25 cellular contexts compared by ENCODE assay signal in the genomic region with DNA sequence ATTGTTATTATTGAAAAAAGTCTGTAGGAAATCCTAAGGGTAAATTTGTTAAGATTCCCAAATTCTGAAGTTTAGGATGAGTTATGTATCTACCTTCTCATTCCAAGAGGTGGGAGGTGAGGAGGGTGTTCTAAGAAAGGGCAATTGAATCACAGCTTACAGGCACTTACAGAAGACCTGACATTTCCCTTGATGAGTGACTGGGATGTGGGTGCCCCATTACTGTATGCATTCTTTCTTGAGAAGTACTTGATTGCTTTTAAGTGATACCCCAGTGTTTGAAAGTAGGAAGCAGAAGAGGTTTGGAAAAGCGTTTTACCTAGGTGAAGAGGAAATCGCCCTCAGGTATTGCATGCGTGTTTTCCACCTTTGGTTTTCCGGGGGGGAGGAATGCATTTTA.
DNase-seq lines count a peak whose midpoint lies in the region; ATAC-seq, FAIRE-seq and TF ChIP-seq lines count a peak whose summit lies in the region.
"Had no signal": no experiment of that assay in that cellular context is flagged by ENCODE, and none has a peak within 500 bp of the region (broad histone marks: within the 10 kb centered on the region; RNA-seq: fewer than 3 reads in every experiment).

No MANE protein-coding gene starts in this region.

- H3K79me2 ChIP-seq in OCI-LY3 (ENCODE audit: low read length) (no peaks in the 10 kb centered on the region), K562 (ENCODE audit: control insufficient read depth, insufficient read depth, low read length) (no peaks in the 10 kb centered on the region)

- H3K9me1 ChIP-seq in K562 (ENCODE audit: control insufficient read depth, insufficient read depth, low read length) = no peaks in the 10 kb centered on the region

- TF ChIP-seq EP300 in K562 (IDR thresholded peaks at IDR 0.05; ENCODE audit: low read length) = no peak

- H3K36me3 ChIP-seq in OCI-LY3 (replicated peaks; ENCODE audit: low read depth, low read length) (no peaks in the 10 kb centered on the region), K562 (ENCODE audit: control insufficient read depth, insufficient read depth, low read length) (no peaks in the 10 kb centered on the region)
- H3K36me3 ChIP-seq: BE2C, BLaER1 had no signal

- CTCF ChIA-PET in K562 (lab: Yijun Ruan, JAX; ENCODE audit: low intra/inter-chr PET ratio) = no interaction called here

- H3K4me1 ChIP-seq in OCI-LY3 (ENCODE audit: low read length) = peaks cover 10% of the 10 kb centered on the region
- H3K4me1 ChIP-seq in K562 (replicated peaks in 1 of 2; ENCODE audit: control insufficient read depth in 2 of 2, insufficient read depth in 2 of 2, low read length in 2 of 2) = no peaks in the 10 kb centered on the region
- H3K4me1 ChIP-seq: BE2C, BLaER1 had no signal

- in situ Hi-C loops in K562 (cut with MboI) = no loop called here

- H3K27ac ChIP-seq in OCI-LY3 (ENCODE audit: low read length) (no peak overlapping the region), K562 (ENCODE audit: extremely low read depth, low read depth, low read length) (no peak overlapping the region)
- H3K27ac ChIP-seq: BLaER1 had no signal

- H3K9me3 ChIP-seq in OCI-LY3 (ENCODE audit: insufficient read depth, low read length) (no peaks in the 10 kb centered on the region), K562 (replicated peaks; ENCODE audit: control insufficient read depth, insufficient read depth, low read depth, low read length) (no peaks in the 10 kb centered on the region)
- H3K9me3 ChIP-seq: BE2C, BLaER1 had no signal

- H3K9ac ChIP-seq in OCI-LY3 (ENCODE audit: low read length) = no peak overlapping the region
- no peak overlapping the region for H3K9ac ChIP-seq in K562 (ENCODE audit: insufficient read depth in 1 of 2, low read depth in 2 of 2, low read length in 2 of 2)
- H3K9ac ChIP-seq: BLaER1 had no signal

- no peaks in the 10 kb centered on the region for H4K20me1 ChIP-seq in OCI-LY3 (ENCODE audit: insufficient read depth, low read length)
- H4K20me1 ChIP-seq in K562 (replicated peaks; ENCODE audit: control insufficient read depth, insufficient read depth, low read length) = no peaks in the 10 kb centered on the region
- H4K20me1 ChIP-seq: BLaER1 had no signal

- no peak for ATAC-seq in K562
- ATAC-seq: GM12878 had no signal

- peak overlapping the region; percentile 1; the same call in 1 of the 2 replicates for H3K4me2 ChIP-seq in OCI-LY3 (ENCODE audit: low read length)
- no peak overlapping the region for H3K4me2 ChIP-seq in K562 (ENCODE audit: insufficient read depth, low read length)
- H3K4me2 ChIP-seq: BLaER1 had no signal

- peak; percentile 11 for FAIRE-seq in K562 (lab: Jason Lieb, UNC)
- FAIRE-seq: A204.1, GM12878, GM12892, GM18507 had no signal

- no peak for DNase-seq in K562 (ENCODE audit: extremely low read depth in 1 of 4, low spot score in 3 of 4)
- peak; percentile 74 for DNase-seq in putamen (ENCODE audit: low spot score)
- no peak for DNase-seq in dermis blood vessel endothelial cell
- no peak for DNase-seq in NAMALWA (ENCODE audit: low spot score)
- DNase-seq: 8988T; ACHN; BE2C; C1 segment of cervical spinal cord; CD4-positive, alpha-beta memory T cell; CD4-positive, CD25-positive, alpha-beta regulatory T cell; CD8-positive, alpha-beta memory T cell; COR-L47; DMS 273 treated with DMSO at 0.1 percent for 48 hours; DMS153; DMS53; DMS79; DND-41; EL; GDM1 had no signal

- POLR2A ChIA-PET in K562 (lab: Yijun Ruan, JAX) = interaction anchor here (1.7 kb wide), 1 partner anchor 14 kb away, joined by 4 read pairs; no protein-coding TSS in a partner anchor

- H2AFZ ChIP-seq in OCI-LY3 (ENCODE audit: low read depth, low read length) (no peak overlapping the region), K562 (ENCODE audit: low read depth, low read length) (no peak overlapping the region)

- no peak overlapping the region for H3K4me3 ChIP-seq in OCI-LY3 (ENCODE audit: low read length)
- H3K4me3 ChIP-seq in K562 = no peak overlapping the region
- H3K4me3 ChIP-seq: BLaER1, GM12878 had no signal

- intact Hi-C loops in K562 (cut with micrococcal nuclease) = no loop called here

- TF ChIP-seq CTCF in OCI-LY3 (IDR thresholded peaks at IDR 0.05; ENCODE audit: low read depth, low read length) (no peak), K562 (IDR thresholded peaks at IDR 0.05 in 2 of 3, conservative IDR thresholded peaks at IDR 0.05 in 1 of 3; ENCODE audit: insufficient read depth in 2 of 3, low read depth in 1 of 3, low read length in 3 of 3) (no peak)

- BruUV-seq in K562 (replicated peaks; lab: Mats Ljungman, UMichigan) = no TSS peak

- TF ChIP-seq RAD21 in K562 (CRISPR knock-in tag; conservative IDR thresholded peaks at IDR 0.05 in 1 of 2, IDR thresholded peaks at IDR 0.05 in 1 of 2) = no peak

- 0% methylated on average over 4 of the region's 4 CpGs for WGBS in K562 (ENCODE audit: insufficient coverage, low coverage, missing lambda C conversion rate)

- H3K27me3 ChIP-seq in OCI-LY3 (ENCODE audit: low read depth, low read length) (peaks cover 16% of the 10 kb centered on the region), K562 (ENCODE audit: control insufficient read depth in 2 of 2, insufficient read depth in 2 of 2, low read length in 2 of 2) (peaks cover 11 to 25% of the 10 kb centered on the region in 2 experiments)
- H3K27me3 ChIP-seq: BE2C, BLaER1 had no signal

- TF ChIP-seq POLR2A in K562 (conservative IDR thresholded peaks at IDR 0.05) = no peak

TF ChIP-seq in K562, 482 proteins besides CTCF, POLR2A, EP300 and RAD21:
- TF ChIP-seq MED1 (CRISPR knock-in tag; IDR thresholded peaks at IDR 0.05; ENCODE audit: borderline replicate concordance) (no peak), SMARCE1 (IDR thresholded peaks at IDR 0.05) (no peak), TSC22D4 (tag; IDR thresholded peaks at IDR 0.05) (no peak), KLF16 (IDR thresholded peaks at IDR 0.05) (no peak), SMARCC2 (IDR thresholded peaks at IDR 0.05; ENCODE audit: low read depth) (no peak), THRAP3 (IDR thresholded peaks at IDR 0.05; ENCODE audit: borderline replicate concordance) (no peak), CHCHD3 (CRISPR knock-in tag; IDR thresholded peaks at IDR 0.05) (no peak), CBX3 (IDR thresholded peaks at IDR 0.05; ENCODE audit: borderline replicate concordance in 1 of 2, low read length in 2 of 2) (no peak), SNRNP70 (optimal IDR thresholded peaks at IDR 0.05; ENCODE audit: low read depth, low read length) (no peak), ZBTB17 (CRISPR knock-in tag; IDR thresholded peaks at IDR 0.05) (no peak), MIER1 (IDR thresholded peaks at IDR 0.05; ENCODE audit: low read depth) (no peak)
- TF ChIP-seq, protein P1, sequence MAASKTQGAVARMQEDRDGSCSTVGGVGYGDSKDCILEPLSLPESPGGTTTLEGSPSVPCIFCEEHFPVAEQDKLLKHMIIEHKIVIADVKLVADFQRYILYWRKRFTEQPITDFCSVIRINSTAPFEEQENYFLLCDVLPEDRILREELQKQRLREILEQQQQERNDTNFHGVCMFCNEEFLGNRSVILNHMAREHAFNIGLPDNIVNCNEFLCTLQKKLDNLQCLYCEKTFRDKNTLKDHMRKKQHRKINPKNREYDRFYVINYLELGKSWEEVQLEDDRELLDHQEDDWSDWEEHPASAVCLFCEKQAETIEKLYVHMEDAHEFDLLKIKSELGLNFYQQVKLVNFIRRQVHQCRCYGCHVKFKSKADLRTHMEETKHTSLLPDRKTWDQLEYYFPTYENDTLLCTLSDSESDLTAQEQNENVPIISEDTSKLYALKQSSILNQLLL (CRISPR knock-in tag; IDR thresholded peaks at IDR 0.05; ENCODE audit: borderline replicate concordance) = no peak
- TF ChIP-seq, protein P2, sequence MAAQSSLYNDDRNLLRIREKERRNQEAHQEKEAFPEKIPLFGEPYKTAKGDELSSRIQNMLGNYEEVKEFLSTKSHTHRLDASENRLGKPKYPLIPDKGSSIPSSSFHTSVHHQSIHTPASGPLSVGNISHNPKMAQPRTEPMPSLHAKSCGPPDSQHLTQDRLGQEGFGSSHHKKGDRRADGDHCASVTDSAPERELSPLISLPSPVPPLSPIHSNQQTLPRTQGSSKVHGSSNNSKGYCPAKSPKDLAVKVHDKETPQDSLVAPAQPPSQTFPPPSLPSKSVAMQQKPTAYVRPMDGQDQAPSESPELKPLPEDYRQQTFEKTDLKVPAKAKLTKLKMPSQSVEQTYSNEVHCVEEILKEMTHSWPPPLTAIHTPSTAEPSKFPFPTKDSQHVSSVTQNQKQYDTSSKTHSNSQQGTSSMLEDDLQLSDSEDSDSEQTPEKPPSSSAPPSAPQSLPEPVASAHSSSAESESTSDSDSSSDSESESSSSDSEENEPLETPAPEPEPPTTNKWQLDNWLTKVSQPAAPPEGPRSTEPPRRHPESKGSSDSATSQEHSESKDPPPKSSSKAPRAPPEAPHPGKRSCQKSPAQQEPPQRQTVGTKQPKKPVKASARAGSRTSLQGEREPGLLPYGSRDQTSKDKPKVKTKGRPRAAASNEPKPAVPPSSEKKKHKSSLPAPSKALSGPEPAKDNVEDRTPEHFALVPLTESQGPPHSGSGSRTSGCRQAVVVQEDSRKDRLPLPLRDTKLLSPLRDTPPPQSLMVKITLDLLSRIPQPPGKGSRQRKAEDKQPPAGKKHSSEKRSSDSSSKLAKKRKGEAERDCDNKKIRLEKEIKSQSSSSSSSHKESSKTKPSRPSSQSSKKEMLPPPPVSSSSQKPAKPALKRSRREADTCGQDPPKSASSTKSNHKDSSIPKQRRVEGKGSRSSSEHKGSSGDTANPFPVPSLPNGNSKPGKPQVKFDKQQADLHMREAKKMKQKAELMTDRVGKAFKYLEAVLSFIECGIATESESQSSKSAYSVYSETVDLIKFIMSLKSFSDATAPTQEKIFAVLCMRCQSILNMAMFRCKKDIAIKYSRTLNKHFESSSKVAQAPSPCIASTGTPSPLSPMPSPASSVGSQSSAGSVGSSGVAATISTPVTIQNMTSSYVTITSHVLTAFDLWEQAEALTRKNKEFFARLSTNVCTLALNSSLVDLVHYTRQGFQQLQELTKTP (IDR thresholded peaks at IDR 0.05; ENCODE audit: low read depth in 1 of 2, partially characterized antibody in 2 of 2) = no peak
